Comparison of ENCODE assay signal across 25 cellular contexts in the genomic region with DNA sequence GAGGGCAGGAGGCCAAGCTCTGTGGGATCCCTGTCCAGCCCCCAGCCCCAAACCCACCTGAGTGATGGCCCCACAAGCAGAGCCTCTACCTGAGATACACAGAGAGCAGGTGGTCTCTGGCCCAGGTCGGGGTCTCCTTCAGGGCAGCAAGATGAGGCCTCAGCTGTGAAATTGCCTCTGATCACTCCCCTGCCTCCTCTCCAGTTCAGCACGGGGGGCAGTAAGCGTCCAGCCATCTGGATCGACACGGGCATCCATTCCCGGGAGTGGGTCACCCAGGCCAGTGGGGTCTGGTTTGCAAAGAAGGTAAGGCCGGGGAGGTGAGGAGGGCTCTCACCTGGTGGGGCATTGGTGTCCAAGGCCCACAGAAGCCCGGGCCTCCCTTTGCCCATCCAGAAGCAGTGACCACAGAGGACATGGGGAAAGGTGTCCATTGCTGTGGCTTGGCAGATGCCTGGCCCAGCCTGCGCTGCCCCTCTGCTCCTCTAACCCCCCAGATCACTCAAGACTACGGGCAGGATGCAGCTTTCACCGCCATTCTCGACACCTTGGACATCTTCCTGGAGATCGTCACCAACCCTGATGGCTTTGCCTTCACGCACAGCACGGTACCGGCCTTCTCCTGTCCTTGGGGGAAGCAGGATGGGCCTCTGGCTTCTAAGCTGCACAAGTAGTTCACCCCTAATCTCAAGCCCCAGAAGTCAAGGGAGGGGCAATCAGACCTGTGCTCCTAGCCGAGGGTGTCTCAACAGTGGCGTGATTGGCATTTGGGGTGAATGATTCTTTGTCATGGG. TPM values are rescaled to one million over a fixed set of nuclear protein-coding genes. Genes with fewer than 3 reads are reported as not detected.
DNase-seq lines count a peak whose midpoint lies in the region; ATAC-seq and TF ChIP-seq lines count a peak whose summit lies in the region.
"Had no signal": no experiment of that assay in that cellular context is flagged by ENCODE, and none has a peak within 500 bp of the region (broad histone marks: within the 10 kb centered on the region; RNA-seq: fewer than 3 reads in every experiment).

No MANE protein-coding gene starts in this region.

- peaks cover 35% of the 10 kb centered on the region for H3K4me1 Mint-ChIP-seq in osteocyte (ENCODE audit: unreplicated experiment)
- no peaks in the 10 kb centered on the region for H3K4me1 Mint-ChIP-seq in Calu3 (ENCODE audit: low read depth, unreplicated experiment)

- H3K9ac ChIP-seq in mesendoderm (ENCODE audit: low read length), result no peak overlapping the region
- H3K9ac ChIP-seq: GM23248 had no signal

- no peak overlapping the region for H4K8ac ChIP-seq in mesendoderm (ENCODE audit: low read depth, low read length)

- no peak for ATAC-seq in HG02588 (IDR thresholded peaks at IDR 0.05; ENCODE audit: unreplicated experiment)
- ATAC-seq: PC-3 had no signal

- H3K4me3 ChIP-seq in coronary artery (no peak overlapping the region), mesendoderm (ENCODE audit: low read length) (no peak overlapping the region)
- H3K4me3 ChIP-seq: GM23248 had no signal

- H3K79me1 ChIP-seq in mesendoderm (ENCODE audit: low read length), result no peaks in the 10 kb centered on the region

- peaks cover 1% of the 10 kb centered on the region for H3K4me1 ChIP-seq in mesendoderm (ENCODE audit: control insufficient read depth, low read depth, low read length)

- CTCF ChIA-PET in Calu3 (lab: Charles Lee), result no interaction called here

- WGBS in mesendoderm (ENCODE audit: extremely low coverage, insufficient coverage, low lambda C conversion rate), result no CpG with 5 or more reads among the region's 18 CpGs

- H2BK15ac ChIP-seq in mesendoderm (replicated peaks; ENCODE audit: low read depth), result no peak overlapping the region

- H3K27ac Mint-ChIP-seq in osteocyte (ENCODE audit: unreplicated experiment) (no peak overlapping the region), Calu3 (ENCODE audit: unreplicated experiment) (no peak overlapping the region)

- intact Hi-C loops in Calu3 (cut with micrococcal nuclease; ENCODE audit: unreplicated experiment), result no loop called here

- no peak overlapping the region for H2BK5ac ChIP-seq in mesendoderm (ENCODE audit: low read length)

- H3K27me3 Mint-ChIP-seq in osteocyte (ENCODE audit: unreplicated experiment) (no peaks in the 10 kb centered on the region), Calu3 (ENCODE audit: unreplicated experiment) (peaks cover 14% of the 10 kb centered on the region)

- H3K79me2 ChIP-seq in mesendoderm (ENCODE audit: control insufficient read depth, insufficient read depth, low read length), result no peaks in the 10 kb centered on the region

- H4K5ac ChIP-seq in mesendoderm (ENCODE audit: low read length), result no peak overlapping the region

- DNase-seq in activated CD8-positive, alpha-beta memory T cell treated with anti-CD3 and anti-CD28 coated beads for 24 hours, result peak; percentile 44
- DNase-seq in activated CD8-positive, alpha-beta memory T cell treated with anti-CD3 and anti-CD28 coated beads, Interleukin-2, amount 50 U/mL, for 48 hours, result no peak
- DNase-seq in coronary artery (ENCODE audit: low spot score) (peak; percentile 58), mesendoderm (no peak), osteocyte (ENCODE audit: extremely low spot score, unreplicated experiment) (peak; percentile 83), Calu3 (no peak), inferior parietal cortex (ENCODE audit: extremely low spot score) (no peak)
- DNase-seq: 8988T; ACHN; BE2C; GM23248; H7; KG1; NCI-H1048; NCI-H1417; NCI-H1694; NCI-H2029 treated with DMSO at 0.1 percent for 48 hours; NCI-H446 treated with DMSO at 0.1 percent for 48 hours; NCI-H526; NCI-H82; NK-92 treated with Interleukin-12 subunit alpha and Interleukin-12 subunit beta, amount 100 ng/mL, for 24 hours; PC-3 had no signal

- peak overlapping the region; percentile 76 for H3K23ac ChIP-seq in mesendoderm (ENCODE audit: low read length)

- H3K4me2 ChIP-seq in mesendoderm (ENCODE audit: low read length), result no peak overlapping the region

- no peak overlapping the region for H3K4ac ChIP-seq in mesendoderm (ENCODE audit: low read depth, low read length)

- H3K36me3 ChIP-seq in mesendoderm (ENCODE audit: control insufficient read depth, insufficient read depth, low read length), result no peaks in the 10 kb centered on the region
- H3K36me3 ChIP-seq: BE2C had no signal

- H2BK120ac ChIP-seq in mesendoderm (ENCODE audit: low read depth, low read length), result no peak overlapping the region

- H3K18ac ChIP-seq in mesendoderm (ENCODE audit: low read length), result no peak overlapping the region

- BruUV-seq in Calu3 (replicated peaks; lab: Mats Ljungman, UMichigan), result no TSS peak

- TF ChIP-seq CTCF in coronary artery (IDR thresholded peaks at IDR 0.05), result no peak
- TF ChIP-seq CTCF in osteocyte (IDR thresholded peaks at IDR 0.05), result no peak
- TF ChIP-seq CTCF in Calu3 (IDR thresholded peaks at IDR 0.05; ENCODE audit: unreplicated experiment), result no peak

- H3K4me3 Mint-ChIP-seq in osteocyte (ENCODE audit: unreplicated experiment) (no peak overlapping the region), Calu3 (ENCODE audit: low read depth, unreplicated experiment) (no peak overlapping the region)

- H3K36me3 Mint-ChIP-seq in osteocyte (ENCODE audit: unreplicated experiment) (no peaks in the 10 kb centered on the region), Calu3 (ENCODE audit: insufficient read depth, unreplicated experiment) (no peaks in the 10 kb centered on the region)
- H3K36me3 Mint-ChIP-seq: CD14-positive monocyte had no signal

- no peaks in the 10 kb centered on the region for H3K9me3 Mint-ChIP-seq in osteocyte (ENCODE audit: unreplicated experiment)
- H3K9me3 Mint-ChIP-seq in Calu3 (ENCODE audit: low read depth, unreplicated experiment), result no peaks in the 10 kb centered on the region

- no peak overlapping the region for H2AK5ac ChIP-seq in mesendoderm (ENCODE audit: low read length)

- H3K27ac ChIP-seq in coronary artery (no peak overlapping the region), mesendoderm (ENCODE audit: low read depth, low read length) (no peak overlapping the region)
- H3K27ac ChIP-seq: GM23248 had no signal

- no peak overlapping the region for H3K56ac ChIP-seq in mesendoderm (ENCODE audit: low read length)

- H3K27me3 ChIP-seq in mesendoderm (ENCODE audit: insufficient read depth, low read length, poor library complexity), result no peaks in the 10 kb centered on the region
- H3K27me3 ChIP-seq: BE2C had no signal

RNA-seq across cellular contexts. Expression of a gene that starts 3.1 kb away (rescaled TPM):
- polyA plus RNA-seq in mesendoderm (2013, experiment 1 of 2), result not detected
- polyA plus RNA-seq in mesendoderm (2013, experiment 2 of 2), result not detected
- total RNA-seq in osteocyte (not detected in 2 replicates), Calu3 (2022) (not detected in 2 replicates)
- total RNA-seq: GM23248, HT1080, PC-3 had no signal
- polyA plus RNA-seq: CD14-positive monocyte, GM23248 had no signal

RNA-seq across cellular contexts. Expression of a gene that starts 38.8 kb away (rescaled TPM):
- polyA plus RNA-seq in mesendoderm (2013, experiment 1 of 2), result not detected
- polyA plus RNA-seq in mesendoderm (2013, experiment 2 of 2), result 0.07 TPM
- total RNA-seq in osteocyte (0.51 TPM in 1 of 2 replicates, not detected in the other), Calu3 (2022) (not detected in 2 replicates)
- total RNA-seq: GM23248, HT1080, PC-3 had no signal
- polyA plus RNA-seq: CD14-positive monocyte had no signal

RNA-seq across cellular contexts. Expression of a gene that starts 57.4 kb away (rescaled TPM):
- 11.1 TPM for polyA plus RNA-seq in mesendoderm (2013, experiment 1 of 2)
- polyA plus RNA-seq in mesendoderm (2013, experiment 2 of 2), result 11.3 TPM
- total RNA-seq in osteocyte (16.4 and 24.1 TPM in 2 replicates), Calu3 (2022) (21.6 and 22.4 TPM in 2 replicates)

Comparison
In these comparisons a context has a peak if more than half of its experiments do, and no peak if none do; other contexts are left out.
1. DNase-seq: peak in activated CD8-positive, alpha-beta memory T cell treated with anti-CD3 and anti-CD28 coated beads for 24 hours (single experiment), coronary artery (single experiment) and osteocyte (single experiment); none in activated CD8-positive, alpha-beta memory T cell treated with anti-CD3 and anti-CD28 coated beads, Interleukin-2, amount 50 U/mL, for 48 hours (single experiment), mesendoderm (single experiment), Calu3 (single experiment) and inferior parietal cortex (single experiment).